Comparison of ENCODE assay signal across 21 cellular contexts in genomic region chr3:42500091-42500490, GRCh38. TPM values are rescaled to one million over a fixed set of nuclear protein-coding genes. Genes with fewer than 3 reads are reported as not detected.
DNase-seq lines count a peak whose midpoint lies in the region; ATAC-seq and TF ChIP-seq lines count a peak whose summit lies in the region.
"Had no signal": no experiment of that assay in that cellular context is flagged by ENCODE, and none has a peak within 500 bp of the region (broad histone marks: within the 10 kb centered on the region; RNA-seq: fewer than 3 reads in every experiment).

No MANE protein-coding gene starts in this region.

- H3K79me2 ChIP-seq in mammary epithelial cell (ENCODE audit: insufficient read depth, low read length) = no peaks in the 10 kb centered on the region

- peak overlapping the region; percentile 36 for H3K4me3 Mint-ChIP-seq in MCF 10A (ENCODE audit: unreplicated experiment)
- H3K4me3 Mint-ChIP-seq in brain = peak overlapping the region in 4 of 5 experiments; percentile 90 to 93 (median 92)
- H3K4me3 Mint-ChIP-seq in naive thymus-derived CD8-positive, alpha-beta T cell = peak overlapping the region in 9 of 10 donors; percentile 67 to 99 (median 95)

- 93% methylated on average over 2 of the region's 2 CpGs for WGBS in mammary epithelial cell (ENCODE audit: low coverage, missing lambda C conversion rate)

- no TSS peak for BruUV-seq in MCF 10A (replicated peaks; lab: Mats Ljungman, UMichigan)
- no TSS peak for BruUV-seq in mammary epithelial cell (replicated peaks; lab: Mats Ljungman, UMichigan)

- no peak overlapping the region for H3K4me2 ChIP-seq in mammary epithelial cell (ENCODE audit: insufficient read depth, low read depth, low read length)

- DNase-seq in MCF 10A (ENCODE audit: unreplicated experiment) = no peak
- no peak for DNase-seq in mammary epithelial cell
- peak in 1 of 10 donors; percentile 22 for DNase-seq in naive thymus-derived CD8-positive, alpha-beta T cell
- DNase-seq in upper lobe of right lung = peak; percentile 27
- DNase-seq in occipital lobe (lab: John Stamatoyannopoulos, UW) = no peak
- DNase-seq in NCI-H2029 treated with DMSO at 0.1 percent for 48 hours (lab: John Stamatoyannopoulos, UW) = no peak
- DNase-seq: activated CD8-positive, alpha-beta T cell treated with anti-CD3 and anti-CD28 coated beads for 36 hours; GM23248; hippocampal formation; kidney glomerular epithelial cell; mesendoderm; NCI-H1436 treated with DMSO at 0.1 percent for 48 hours; NK-92 treated with Interleukin-12 subunit alpha and Interleukin-12 subunit beta, amount 100 ng/mL, for 24 hours; RPMI8226 had no signal

- H3K9ac ChIP-seq in mammary epithelial cell (ENCODE audit: insufficient read depth, low read length) = no peak overlapping the region
- H3K9ac ChIP-seq: GM23248 had no signal

- no peak overlapping the region for H3K4me3 ChIP-seq in mammary epithelial cell (replicated peaks in 1 of 3; ENCODE audit: insufficient read depth in 1 of 3, low read depth in 2 of 3, low read length in 3 of 3)
- H3K4me3 ChIP-seq in upper lobe of right lung = no peak overlapping the region
- H3K4me3 ChIP-seq: ascending aorta, GM23248 had no signal

- dilution Hi-C loops in mammary epithelial cell (cut with HindIII; ENCODE audit: low sequenced_read_pairs) = no loop called here

- H3K27ac Mint-ChIP-seq in MCF 10A (ENCODE audit: low read depth, unreplicated experiment) (no peak overlapping the region), brain (no peak overlapping the region)
- peak overlapping the region in 1 of 10 donors; percentile 10 for H3K27ac Mint-ChIP-seq in naive thymus-derived CD8-positive, alpha-beta T cell
- H3K27ac Mint-ChIP-seq: activated CD8-positive, alpha-beta T cell treated with anti-CD3 and anti-CD28 coated beads for 36 hours; activated T-helper 2 cell treated with anti-CD3 and anti-CD28 coated beads, Interferon-gamma antibody, Interleukin-2, Interleukin-4, amounts not matched to agents 10 μg/mL and 5 μg/mL and 100 μg/mL, durations not matched to agents 14 hours and 24 hours and 36 hours; stimulated activated naive CD8-positive, alpha-beta T cell treated with anti-CD3 and anti-CD28 coated beads, Interleukin-15, Interleukin-2, amounts not matched to agents 100 ng/mL and 50 ng/mL, for 24 hours had no signal

- TF ChIP-seq CTCF in MCF 10A (IDR thresholded peaks at IDR 0.05; ENCODE audit: unreplicated experiment) = no peak
- no peak for TF ChIP-seq CTCF in mammary epithelial cell (conservative IDR thresholded peaks at IDR 0.05 in 1 of 2, IDR thresholded peaks at IDR 0.05 in 1 of 2; ENCODE audit: extremely low read depth in 1 of 2, insufficient read depth in 1 of 2, low read depth in 1 of 2, low read length in 2 of 2)
- TF ChIP-seq CTCF in brain (conservative IDR thresholded peaks at IDR 0.05) = no peak
- no peak for TF ChIP-seq CTCF in upper lobe of right lung (IDR thresholded peaks at IDR 0.05)

- in situ Hi-C loops in mammary epithelial cell (cut with MboI; ENCODE audit: low sequenced_read_pairs in 2 of 2) = loop anchor here (5.0 kb wide), 1 partner anchor 37 kb away; no protein-coding TSS in a partner anchor

- H3K27me3 Mint-ChIP-seq in MCF 10A (ENCODE audit: insufficient read depth, unreplicated experiment) (peaks cover 23% of the 10 kb centered on the region), brain (peaks cover 69% of the 10 kb centered on the region)
- H3K27me3 Mint-ChIP-seq in naive thymus-derived CD8-positive, alpha-beta T cell = peaks cover 2 to 48% (median 17%) of the 10 kb centered on the region in 5 donors

- H4K20me1 ChIP-seq in mammary epithelial cell (ENCODE audit: insufficient read depth, low read length) = no peaks in the 10 kb centered on the region

- H3K9me3 ChIP-seq in mammary epithelial cell (replicated peaks; ENCODE audit: insufficient read depth, low read length) = no peaks in the 10 kb centered on the region
- no peaks in the 10 kb centered on the region for H3K9me3 ChIP-seq in upper lobe of right lung
- H3K9me3 ChIP-seq: ascending aorta, neutrophil had no signal

- H3K9me3 Mint-ChIP-seq in MCF 10A (ENCODE audit: unreplicated experiment) = no peaks in the 10 kb centered on the region
- peaks cover 0 to 3% (median 0%) of the 10 kb centered on the region in 5 experiments for H3K9me3 Mint-ChIP-seq in brain
- no peaks in the 10 kb centered on the region for H3K9me3 Mint-ChIP-seq in naive thymus-derived CD8-positive, alpha-beta T cell
- H3K9me3 Mint-ChIP-seq: activated CD8-positive, alpha-beta T cell treated with anti-CD3 and anti-CD28 coated beads for 36 hours; activated T-helper 2 cell treated with anti-CD3 and anti-CD28 coated beads, Interferon-gamma antibody, Interleukin-2, Interleukin-4, amounts not matched to agents 10 μg/mL and 5 μg/mL and 100 μg/mL, durations not matched to agents 14 hours and 24 hours and 36 hours; stimulated activated naive CD8-positive, alpha-beta T cell treated with anti-CD3 and anti-CD28 coated beads, Interleukin-15, Interleukin-2, amounts not matched to agents 100 ng/mL and 50 ng/mL, for 24 hours had no signal

- POLR2A ChIA-PET in MCF 10A (lab: Yijun Ruan, JAX) = no interaction called here
- POLR2A ChIA-PET in naive thymus-derived CD8-positive, alpha-beta T cell (lab: Charles Lee) = interaction anchor here (2.6 to 6.3 kb wide), 3 partner anchors 28 to 52 kb away, joined by 11 to 89 read pairs (median 40); no protein-coding TSS in a partner anchor

- peaks cover 21% of the 10 kb centered on the region for H3K4me1 Mint-ChIP-seq in MCF 10A (ENCODE audit: insufficient read depth, unreplicated experiment)
- peaks cover 23% of the 10 kb centered on the region for H3K4me1 Mint-ChIP-seq in brain
- H3K4me1 Mint-ChIP-seq in naive thymus-derived CD8-positive, alpha-beta T cell = peaks cover 20 to 44% (median 32%) of the 10 kb centered on the region in 4 donors

- H3K27ac ChIP-seq in mammary epithelial cell (ENCODE audit: insufficient read depth, low read depth, low read length) (no peak overlapping the region), upper lobe of right lung (no peak overlapping the region)
- H3K27ac ChIP-seq: ascending aorta, GM23248, neutrophil had no signal

- no peak for ATAC-seq in naive thymus-derived CD8-positive, alpha-beta T cell
- ATAC-seq in upper lobe of right lung = no peak
- ATAC-seq in HG02763 (IDR thresholded peaks at IDR 0.05; ENCODE audit: unreplicated experiment) = no peak
- ATAC-seq: activated CD8-positive, alpha-beta T cell treated with anti-CD3 and anti-CD28 coated beads for 36 hours had no signal

- intact Hi-C loops in MCF 10A (cut with micrococcal nuclease) (loop anchor here (2.0 to 5.0 kb wide), 2 partner anchors 47 to 382 kb away; no protein-coding TSS in a partner anchor), mammary epithelial cell (cut with micrococcal nuclease) (loop anchor here (5.0 kb wide), 1 partner anchor 252 kb away; no protein-coding TSS in a partner anchor), upper lobe of right lung (cut with DNase I) (loop anchor here (5.0 kb wide), 1 partner anchor 47 kb away; no protein-coding TSS in a partner anchor)

- no peaks in the 10 kb centered on the region for H3K36me3 ChIP-seq in mammary epithelial cell (ENCODE audit: insufficient read depth, low read length)
- no peaks in the 10 kb centered on the region for H3K36me3 ChIP-seq in upper lobe of right lung
- H3K36me3 ChIP-seq: ascending aorta, neutrophil had no signal

- CTCF ChIA-PET in MCF 10A (lab: Yijun Ruan, JAX) (interaction anchor here (0.7 to 2.4 kb wide), 2 partner anchors 21 to 75 kb away, joined by 3 to 6 read pairs; no protein-coding TSS in a partner anchor), mammary epithelial cell (lab: Charles Lee; ENCODE audit: low non-redundant PET) (no interaction called here)

- H3K4me1 ChIP-seq in mammary epithelial cell (ENCODE audit: insufficient read depth, low read length) = peaks cover 14% of the 10 kb centered on the region
- peaks cover 12% of the 10 kb centered on the region for H3K4me1 ChIP-seq in upper lobe of right lung

- H3K36me3 Mint-ChIP-seq in MCF 10A (ENCODE audit: insufficient read depth, unreplicated experiment) (no peaks in the 10 kb centered on the region), brain (no peaks in the 10 kb centered on the region)
- no peaks in the 10 kb centered on the region for H3K36me3 Mint-ChIP-seq in naive thymus-derived CD8-positive, alpha-beta T cell

- H2AFZ ChIP-seq in mammary epithelial cell (ENCODE audit: low read depth, low read length) = no peak overlapping the region
- H2AFZ ChIP-seq: GM23248 had no signal

- no peaks in the 10 kb centered on the region for H3K27me3 ChIP-seq in mammary epithelial cell (ENCODE audit: insufficient read depth, low read length)
- H3K27me3 ChIP-seq in upper lobe of right lung = no peaks in the 10 kb centered on the region
- H3K27me3 ChIP-seq: ascending aorta had no signal

RNA-seq across cellular contexts. Expression of gene VIPR1, which starts 2.4 kb away (rescaled TPM):
- total RNA-seq in MCF 10A (2022) (0.28 and 0.54 TPM in 2 replicates), mammary epithelial cell (10 to 100 TPM in 1 of 2 donors, 1 to 10 TPM in 1; 4.7 to 21.3 TPM), upper lobe of right lung (184 TPM), occipital lobe (0.16 TPM)
- polyA plus RNA-seq in mammary epithelial cell (0.77 TPM), brain (ENCODE audit: insufficient read depth, low read depth, low replicate concordance) (6.2 TPM)
- polyA minus RNA-seq in mammary epithelial cell = 12.5 TPM
- 100 to 1,000 TPM; 122 TPM for total RNA-seq in naive thymus-derived CD8-positive, alpha-beta T cell
- 10 to 100 TPM; 16.2 to 40.3 (median 28.8) TPM for polyA plus RNA-seq in naive thymus-derived CD8-positive, alpha-beta T cell
- total RNA-seq: fibroblast of villous mesenchyme, GM23248 had no signal
- polyA plus RNA-seq: GM23248 had no signal

Comparison
In these comparisons a context has a peak if more than half of its experiments do, and no peak if none do; other contexts are left out.
1. H3K4me3 Mint-ChIP-seq: peak in every context shown above with its lines; median percentile 95 in naive thymus-derived CD8-positive, alpha-beta T cell; 92 in brain; 36 in MCF 10A.